8 cellular contexts compared by ENCODE assay signal in genomic region chr2:197159681-197160211, GRCh38.
A peak's percentile ranks its signal among the peaks of the same experiment; 100 is the strongest.
DNase-seq lines count a peak whose midpoint lies in the region; ATAC-seq, FAIRE-seq and TF ChIP-seq lines count a peak whose summit lies in the region.

No MANE protein-coding gene starts in this region.

- H3K36me3 ChIP-seq in neutrophil (no peaks in the 10 kb centered on the region), H7 (replicated peaks; ENCODE audit: control insufficient read depth, insufficient read depth, low read length) (no peaks in the 10 kb centered on the region)

- DNase-seq in GM18507 (ENCODE audit: extremely low spot score, insufficient read length, low read depth) (no peak), NCI-H2196 (lab: John Stamatoyannopoulos, UW; ENCODE audit: unreplicated experiment) (no peak), H7 (no peak), cerebellar cortex (ENCODE audit: low spot score) (no peak), NCI-H774 (lab: John Stamatoyannopoulos, UW) (no peak)
- no peak for DNase-seq in activated naive CD4-positive, alpha-beta T cell treated with anti-CD3 and anti-CD28 coated beads, Interleukin-2, amount 50 U/mL, for 72 hours (ENCODE audit: low spot score in 2 of 2)

- peaks cover 3 to 11% of the 10 kb centered on the region in 2 donors for H3K9me3 Mint-ChIP-seq in activated naive CD4-positive, alpha-beta T cell treated with anti-CD3 and anti-CD28 coated beads, Interleukin-2, amount 50 U/mL, for 72 hours

- no peak overlapping the region for H3K4me3 ChIP-seq in neutrophil (ENCODE audit: low read depth in 1 of 2, low read length in 1 of 2)
- no peak overlapping the region for H3K4me3 ChIP-seq in H7 (ENCODE audit: insufficient read depth, low read depth, low read length)

- FAIRE-seq in GM18507 (lab: Jason Lieb, UNC) = peak; percentile 59

- TF ChIP-seq CTCF in neutrophil (IDR thresholded peaks at IDR 0.05) = no peak

- peak; percentile 51 for ATAC-seq in HG03521 (IDR thresholded peaks at IDR 0.05; ENCODE audit: unreplicated experiment)
- ATAC-seq in activated naive CD4-positive, alpha-beta T cell treated with anti-CD3 and anti-CD28 coated beads, Interleukin-2, amount 50 U/mL, for 72 hours = peak; percentile 82 to 89

- no peaks in the 10 kb centered on the region for H3K9me3 ChIP-seq in neutrophil

- H3K27me3 ChIP-seq in neutrophil = no peaks in the 10 kb centered on the region
- no peaks in the 10 kb centered on the region for H3K27me3 ChIP-seq in H7 (ENCODE audit: control insufficient read depth, insufficient read depth, low read length)

- peak overlapping the region; percentile 35 for H3K27ac ChIP-seq in neutrophil

- peak overlapping the region; percentile 79 to 83 for H3K27ac Mint-ChIP-seq in activated naive CD4-positive, alpha-beta T cell treated with anti-CD3 and anti-CD28 coated beads, Interleukin-2, amount 50 U/mL, for 72 hours

- H3K4me1 ChIP-seq in neutrophil (ENCODE audit: control insufficient read depth in 1 of 2, insufficient read depth in 1 of 2, low read depth in 1 of 2, low read length in 1 of 2) = peaks cover 10 to 20% of the 10 kb centered on the region in 2 experiments

- H3K36me3 Mint-ChIP-seq in activated naive CD4-positive, alpha-beta T cell treated with anti-CD3 and anti-CD28 coated beads, Interleukin-2, amount 50 U/mL, for 72 hours = peaks cover 7 to 26% of the 10 kb centered on the region in 2 donors
